Comparison of ENCODE assay signal across 9 cellular contexts in genomic region chr16:75238132-75238852, GRCh38. TPM values are rescaled to one million over a fixed set of nuclear protein-coding genes. Genes with fewer than 3 reads are reported as not detected.
A peak's percentile ranks its signal among the peaks of the same experiment; 100 is the strongest.
DNase-seq lines count a peak whose midpoint lies in the region; ATAC-seq and TF ChIP-seq lines count a peak whose summit lies in the region.
"Had no signal": no experiment of that assay in that cellular context is flagged by ENCODE, and none has a peak within 500 bp of the region (broad histone marks: within the 10 kb centered on the region; RNA-seq: fewer than 3 reads in every experiment).

No MANE protein-coding gene starts in this region.

- CTCF ChIA-PET in naive thymus-derived CD4-positive, alpha-beta T cell (lab: Charles Lee), result no interaction called here

- H3K4me1 ChIP-seq in adipocyte (ENCODE audit: control insufficient read depth, insufficient read depth, low read length) (peaks cover 45% of the 10 kb centered on the region), heart left ventricle (peaks cover 3 to 80% (median 52%) of the 10 kb centered on the region in 12 donors), sigmoid colon (peaks cover 0 to 61% (median 50%) of the 10 kb centered on the region in 4 donors)
- H3K4me1 ChIP-seq in naive thymus-derived CD4-positive, alpha-beta T cell (ENCODE audit: control insufficient read depth in 2 of 2, insufficient read depth in 2 of 2, low read length in 2 of 2), result no peaks in the 10 kb centered on the region

- H3K9me3 ChIP-seq in adipocyte (ENCODE audit: control insufficient read depth, low read length) (no peaks in the 10 kb centered on the region), heart left ventricle (no peaks in the 10 kb centered on the region), sigmoid colon (no peaks in the 10 kb centered on the region)
- no peaks in the 10 kb centered on the region for H3K9me3 ChIP-seq in naive thymus-derived CD4-positive, alpha-beta T cell (ENCODE audit: control insufficient read depth in 2 of 3, low read length in 3 of 3)

- H3K27ac Mint-ChIP-seq in immature natural killer cell, result no peak overlapping the region
- no peak overlapping the region for H3K27ac Mint-ChIP-seq in naive thymus-derived CD4-positive, alpha-beta T cell

- H3K9me3 Mint-ChIP-seq in immature natural killer cell, result no peaks in the 10 kb centered on the region
- H3K9me3 Mint-ChIP-seq in naive thymus-derived CD4-positive, alpha-beta T cell, result no peaks in the 10 kb centered on the region

- DNase-seq in ELF-1 (ENCODE audit: low read depth, low spot score), result peak; percentile 43
- DNase-seq in adipocyte (ENCODE audit: low read depth), result peak; percentile 95
- peak; percentile 86 to 91 (median 87) for DNase-seq in heart left ventricle
- peak; percentile 96 for DNase-seq in sigmoid colon
- no peak for DNase-seq in DMS153 (lab: John Stamatoyannopoulos, UW)
- DNase-seq in immature natural killer cell, result no peak
- no peak for DNase-seq in naive thymus-derived CD4-positive, alpha-beta T cell
- DNase-seq in ecto neural progenitor cell (ENCODE audit: low spot score), result no peak

- H3K4me1 Mint-ChIP-seq in immature natural killer cell, result peaks cover 9 to 14% of the 10 kb centered on the region in 2 donors
- H3K4me1 Mint-ChIP-seq in naive thymus-derived CD4-positive, alpha-beta T cell, result peaks cover 0 to 7% (median 4%) of the 10 kb centered on the region in 7 donors

- WGBS in heart left ventricle, 4 donors, result 26 to 47% (median 31%) methylated on average over 10 to 25 of the region's 25 CpGs
- WGBS in sigmoid colon, 2 donors, result 68 to 70% methylated on average over 25 of the region's 25 CpGs

- H3K4me3 ChIP-seq in adipocyte (ENCODE audit: low read length) (peak overlapping the region; percentile 40), heart left ventricle (peak overlapping the region in 5 of 12 donors; percentile 2 to 42 (median 19)), sigmoid colon (peak overlapping the region in 1 of 4 donors; percentile 18)
- H3K4me3 ChIP-seq in naive thymus-derived CD4-positive, alpha-beta T cell (ENCODE audit: low read length), result no peak overlapping the region

- no peak for TF ChIP-seq POLR2A in heart left ventricle (IDR thresholded peaks at IDR 0.05)
- no peak for TF ChIP-seq POLR2A in sigmoid colon (IDR thresholded peaks at IDR 0.05)

- peak in 2 of 4 donors; percentile 33 to 40 for TF ChIP-seq EP300 in sigmoid colon (IDR thresholded peaks at IDR 0.05)

- peak overlapping the region; percentile 64 for H3K9ac ChIP-seq in adipocyte (ENCODE audit: low read length)

- peaks cover 3 to 14% (median 7%) of the 10 kb centered on the region in 3 donors for H3K27me3 Mint-ChIP-seq in immature natural killer cell (ENCODE audit: low read depth in 3 of 3)
- peaks cover 0 to 3% (median 0%) of the 10 kb centered on the region in 5 donors for H3K27me3 Mint-ChIP-seq in naive thymus-derived CD4-positive, alpha-beta T cell

- no peak overlapping the region for H3K4me3 Mint-ChIP-seq in immature natural killer cell
- H3K4me3 Mint-ChIP-seq in naive thymus-derived CD4-positive, alpha-beta T cell, result no peak overlapping the region

- peak; percentile 72 to 83 (median 77) for ATAC-seq in heart left ventricle
- ATAC-seq in naive thymus-derived CD4-positive, alpha-beta T cell, result no peak

- H3K36me3 Mint-ChIP-seq in immature natural killer cell, result no peaks in the 10 kb centered on the region
- H3K36me3 Mint-ChIP-seq in naive thymus-derived CD4-positive, alpha-beta T cell, result no peaks in the 10 kb centered on the region

- TF ChIP-seq CTCF in heart left ventricle (IDR thresholded peaks at IDR 0.05) (no peak), sigmoid colon (IDR thresholded peaks at IDR 0.05) (peak in 1 of 4 experiments; percentile 6)

- peaks cover 54% of the 10 kb centered on the region for H3K36me3 ChIP-seq in adipocyte (ENCODE audit: control insufficient read depth, insufficient read depth, low read length, severe bottlenecking)
- peaks cover 0 to 62% (median 43%) of the 10 kb centered on the region in 9 donors for H3K36me3 ChIP-seq in heart left ventricle
- peaks cover 12 to 54% (median 30%) of the 10 kb centered on the region in 4 donors for H3K36me3 ChIP-seq in sigmoid colon
- no peaks in the 10 kb centered on the region for H3K36me3 ChIP-seq in naive thymus-derived CD4-positive, alpha-beta T cell (ENCODE audit: control insufficient read depth in 2 of 3, insufficient read depth in 3 of 3, low read length in 3 of 3)

- H3K27ac ChIP-seq in heart left ventricle (peak overlapping the region; percentile 59 to 90 (median 80)), sigmoid colon (peak overlapping the region; percentile 82 to 92 (median 84))
- no peak overlapping the region for H3K27ac ChIP-seq in naive thymus-derived CD4-positive, alpha-beta T cell (ENCODE audit: low read depth, low read length)

- intact Hi-C loops in heart left ventricle (cut with DNase I), result no loop called here
- intact Hi-C loops in sigmoid colon (cut with DNase I), result loop anchor here (1.0 to 10.0 kb wide), 2 partner anchors 27 to 253 kb away; partner anchors contain the start of gene WDR59
- intact Hi-C loops in naive thymus-derived CD4-positive, alpha-beta T cell (cut with micrococcal nuclease), result no loop called here

- POLR2A ChIA-PET in naive thymus-derived CD4-positive, alpha-beta T cell (lab: Charles Lee), result no interaction called here

- no peaks in the 10 kb centered on the region for H3K27me3 ChIP-seq in adipocyte (replicated peaks; ENCODE audit: control insufficient read depth, insufficient read depth, low read length)
- H3K27me3 ChIP-seq in heart left ventricle, result peaks cover 0 to 13% (median 0%) of the 10 kb centered on the region in 9 donors
- no peaks in the 10 kb centered on the region for H3K27me3 ChIP-seq in sigmoid colon
- H3K27me3 ChIP-seq in naive thymus-derived CD4-positive, alpha-beta T cell (ENCODE audit: control insufficient read depth in 2 of 2, insufficient read depth in 2 of 2, low read length in 2 of 2), result no peaks in the 10 kb centered on the region

RNA-seq across cellular contexts. Expression of gene BCAR1, which starts 13.1 kb away (rescaled TPM):
- total RNA-seq in heart left ventricle, result 100 to 1,000 TPM in 1 of 9 donors, 10 to 100 TPM in 8; 51.4 to 129 (median 72.0) TPM
- polyA plus RNA-seq in heart left ventricle, result 10 to 100 TPM; 54.2 to 89.2 TPM
- total RNA-seq in sigmoid colon, result 10 to 100 TPM; 21.7 to 42.9 (median 32.4) TPM
- polyA plus RNA-seq in sigmoid colon, result 10 to 100 TPM; 45.0 to 82.3 (median 72.6) TPM
- not detected for polyA plus RNA-seq in immature natural killer cell
- not detected for total RNA-seq in naive thymus-derived CD4-positive, alpha-beta T cell
- polyA plus RNA-seq in naive thymus-derived CD4-positive, alpha-beta T cell, result not detected

RNA-seq across cellular contexts. Expression of gene CTRB1, which starts 19.5 kb away (rescaled TPM):
- total RNA-seq in heart left ventricle, result 1 to 10 TPM in 5 of 9 donors, not detected in 4; 2.0 to 3.7 (median 3.0) TPM
- under 1 TPM in 1 of 2 donors, not detected in 1; 0.64 TPM for polyA plus RNA-seq in heart left ventricle
- not detected for total RNA-seq in sigmoid colon
- 10 to 100 TPM in 1 of 3 donors, under 1 TPM in 1, not detected in 1; 0.48 to 16.8 TPM for polyA plus RNA-seq in sigmoid colon
- not detected for polyA plus RNA-seq in immature natural killer cell
- not detected for total RNA-seq in naive thymus-derived CD4-positive, alpha-beta T cell
- not detected for polyA plus RNA-seq in naive thymus-derived CD4-positive, alpha-beta T cell
- total RNA-seq: urinary bladder had no signal

RNA-seq across cellular contexts. Expression of gene CTRB2, which starts 31.3 kb away (rescaled TPM):
- total RNA-seq in heart left ventricle (1 to 10 TPM in 4 of 9 donors, under 1 TPM in 1, not detected in 4; 0.98 to 3.7 (median 2.8) TPM), sigmoid colon (not detected)
- polyA plus RNA-seq in heart left ventricle (under 1 TPM in 1 of 2 donors, not detected in 1; 0.51 TPM), sigmoid colon (10 to 100 TPM in 1 of 3 donors, under 1 TPM in 1, not detected in 1; 0.42 to 17.4 TPM), immature natural killer cell (not detected)
- not detected for total RNA-seq in naive thymus-derived CD4-positive, alpha-beta T cell
- not detected for polyA plus RNA-seq in naive thymus-derived CD4-positive, alpha-beta T cell
- total RNA-seq: urinary bladder had no signal

Comparison
In these comparisons a context has a peak if more than half of its experiments do, and no peak if none do; other contexts are left out.
1. DNase-seq: peak in ELF-1 (single experiment), adipocyte (single experiment), heart left ventricle (5 of 5) and sigmoid colon (single experiment); none in DMS153 (single experiment), immature natural killer cell (0 of 3), naive thymus-derived CD4-positive, alpha-beta T cell (0 of 9) and ecto neural progenitor cell (single experiment).
2. RNA of gene BCAR1, which starts 13.1 kb away (polyA plus RNA-seq): 54.2 to 89.2 TPM in heart left ventricle and 45.0 to 82.3 TPM in sigmoid colon; not detected in immature natural killer cell and not detected in naive thymus-derived CD4-positive, alpha-beta T cell; every median in the first group is over 10 times any median in the second.